ENCODE assay signal across 24 cellular contexts in genomic region chr2:62956646-62957045, GRCh38.
A peak's percentile ranks its signal among the peaks of the same experiment; 100 is the strongest.
DNase-seq lines count a peak whose midpoint lies in the region; ATAC-seq lines count a peak whose summit lies in the region.
"Had no signal": no experiment of that assay in that cellular context is flagged by ENCODE, and none has a peak within 500 bp of the region (broad histone marks: within the 10 kb centered on the region; RNA-seq: fewer than 3 reads in every experiment).

No MANE protein-coding gene starts in this region.

- no peak overlapping the region for H2AFZ ChIP-seq in GM23248

- peaks cover 46% of the 10 kb centered on the region for H3K36me3 ChIP-seq in GM23248 (ENCODE audit: low read depth)
- H3K36me3 ChIP-seq: BE2C had no signal

- WGBS in GM23248 (ENCODE audit: low coverage in 1 of 2, low lambda C conversion rate in 2 of 2, missing lambda C conversion rate in 2 of 2), 2 experiments, result 79 to 87% methylated on average over 2 of the region's 2 CpGs

- no peak overlapping the region for H3K4me3 ChIP-seq in GM23248
- H3K4me3 ChIP-seq: GM12878 had no signal

- no peaks in the 10 kb centered on the region for H3K79me2 ChIP-seq in GM23248 (ENCODE audit: insufficient read depth)

- no peaks in the 10 kb centered on the region for H3K4me1 ChIP-seq in GM23248 (ENCODE audit: insufficient read depth)
- H3K4me1 ChIP-seq: BE2C had no signal

- H3K9me2 ChIP-seq in GM23248 (ENCODE audit: insufficient read depth), result no peaks in the 10 kb centered on the region

- no peaks in the 10 kb centered on the region for H3K27me3 ChIP-seq in GM23248 (replicated peaks; ENCODE audit: insufficient read depth)
- H3K27me3 ChIP-seq: BE2C had no signal

- ATAC-seq in HG03457 (IDR thresholded peaks at IDR 0.05; ENCODE audit: unreplicated experiment) (no peak), GM19452 (IDR thresholded peaks at IDR 0.05; ENCODE audit: unreplicated experiment) (no peak)
- ATAC-seq: GM12878, HCT116, Panc1, T-cell had no signal

- DNase-seq in DMS 273 treated with DMSO at 0.1 percent for 48 hours (lab: John Stamatoyannopoulos, UW) (peak; percentile 79), NCI-H2171 (lab: John Stamatoyannopoulos, UW) (peak; percentile 84), NCI-H69 (lab: John Stamatoyannopoulos, UW) (peak; percentile 33), GM23248 (no peak), 8988T (no peak)
- DNase-seq: BE2C, Calu3, DMS53, GDM1, Karpas-422, NCI-H1092, NCI-H1436, NCI-H1930, NCI-H2107, NCI-H510A, NCI-H774, SHP77, T-cell had no signal

- no peak overlapping the region for H3K4me2 ChIP-seq in GM23248 (ENCODE audit: unreplicated experiment)

- no peak overlapping the region for H3K9ac ChIP-seq in GM23248

- in situ Hi-C loops in GM23248 (cut with MboI), result no loop called here

- H3F3A ChIP-seq in GM23248 (ENCODE audit: insufficient read depth), result no peaks in the 10 kb centered on the region

- no peak overlapping the region for H3K27ac ChIP-seq in GM23248
- H3K27ac ChIP-seq: RWPE1 had no signal

- H3K9me3 ChIP-seq in GM23248 (ENCODE audit: low read depth), result no peaks in the 10 kb centered on the region
- H3K9me3 ChIP-seq: BE2C had no signal

- H4K20me1 ChIP-seq in GM23248 (ENCODE audit: insufficient read depth), result no peaks in the 10 kb centered on the region

Comparison
In these comparisons a context has a peak if more than half of its experiments do, and no peak if none do; other contexts are left out.
1. DNase-seq: peak in DMS 273 treated with DMSO at 0.1 percent for 48 hours (single experiment), NCI-H2171 (single experiment) and NCI-H69 (single experiment); none in GM23248 (single experiment) and 8988T (single experiment).